Comparison of ENCODE assay signal across 29 cellular contexts in the genomic region with DNA sequence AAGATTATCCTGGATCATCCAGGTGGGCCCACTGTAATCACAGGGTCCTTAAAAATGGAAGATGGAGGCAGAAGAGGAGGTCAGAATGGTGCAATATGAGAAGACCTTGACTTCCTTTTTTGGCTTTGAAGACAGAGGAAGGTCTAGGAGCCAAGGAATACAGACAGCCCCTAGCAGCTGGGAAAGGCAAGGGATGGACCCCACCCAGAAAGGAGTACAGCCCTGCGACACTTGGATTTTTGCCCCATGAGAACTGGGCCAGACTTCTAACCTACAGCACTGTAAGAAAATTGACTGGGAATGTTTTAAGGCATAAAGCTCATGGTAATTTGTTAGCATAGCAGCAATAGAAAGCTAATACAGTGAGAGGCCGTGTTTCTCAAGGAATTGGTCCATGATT.
"Had no signal": no experiment of that assay in that cellular context is flagged by ENCODE, and none has a peak within 500 bp of the region (broad histone marks: within the 10 kb centered on the region; RNA-seq: fewer than 3 reads in every experiment).

No MANE protein-coding gene starts in this region.

- H3K9ac ChIP-seq: SK-N-SH had no signal

- H3K27me3 Mint-ChIP-seq: activated B cell treated with CpG ODN at 0.5 μM for 24 hours; activated CD4-positive, alpha-beta memory T cell treated with anti-CD3 and anti-CD28 coated beads, Interleukin-2, amount 10 ng/mL, durations not matched to agents 7 days and 5 days; activated naive CD8-positive, alpha-beta T cell treated with anti-CD3 and anti-CD28 coated beads for 36 hours; activated T-cell treated with anti-CD3 and anti-CD28 coated beads, Interleukin-2, amount 50 U/mL, for 24 hours had no signal

- H3K9me3 ChIP-seq: MG63, SJSA1, SK-N-SH had no signal

- H3K27me3 ChIP-seq: MG63, SJSA1 had no signal

- H3K4me3 ChIP-seq: MG63, SJSA1 had no signal

- H3K9me3 Mint-ChIP-seq: activated CD4-positive, alpha-beta memory T cell treated with anti-CD3 and anti-CD28 coated beads, Interleukin-2, amount 10 ng/mL, durations not matched to agents 7 days and 5 days; activated naive CD8-positive, alpha-beta T cell treated with anti-CD3 and anti-CD28 coated beads for 36 hours; activated T-cell treated with anti-CD3 and anti-CD28 coated beads, Interleukin-2, amount 50 U/mL, for 24 hours; activated T-helper 1 cell treated with anti-CD3 and anti-CD28 coated beads, Interleukin-12 subunit alpha, Interleukin-12 subunit beta, Interleukin-2, Interleukin-4 antibody, amounts not matched to agents 30 ng/mL and 10 ng/mL and 1 ng/mL, durations not matched to agents 14 hours and 24 hours and 36 hours; T-helper 1 cell treated with Interleukin-12 subunit alpha and Interleukin-12 subunit beta and Interleukin-4 antibody, amounts not matched to agents 30 μg/mL and 1 μg/mL, for 36 hours; T-helper 2 cell treated with Interferon-gamma antibody and Interleukin-4, amounts not matched to agents 5 μg/mL and 100 μg/mL, for 36 hours had no signal

- DNase-seq: activated B cell treated with CpG ODN at 0.5 μM for 24 hours; activated CD4-positive, alpha-beta memory T cell treated with anti-CD3 and anti-CD28 coated beads, Interleukin-2, amount 10 ng/mL, durations not matched to agents 7 days and 5 days; activated CD4-positive, alpha-beta T cell treated with anti-CD3 and anti-CD28 coated beads for 4 hours; activated CD4-positive, alpha-beta T cell treated with anti-CD3 and anti-CD28 coated beads, Interleukin-2, amount 50 U/mL, for 1 hour; activated CD4-positive, CD25-positive, alpha-beta regulatory T cell treated with anti-CD3 and anti-CD28 coated beads, Interleukin-2, amount 50 U/mL, for 72 hours; activated gamma-delta T cell treated with Interleukin-2 at 50 U/mL for 16 hours; activated naive CD4-positive, alpha-beta T cell treated with anti-CD3 and anti-CD28 coated beads, Interleukin-2, amount 50 U/mL, for 16 hours; activated naive CD8-positive, alpha-beta T cell treated with anti-CD3 and anti-CD28 coated beads for 36 hours; activated T-cell treated with anti-CD3 and anti-CD28 coated beads, Interleukin-2, amount 50 U/mL, for 24 hours; amniotic stem cell; aorta; Kasumi-1; KG1; MG63; NCI-H1048; NCI-H1105 treated with DMSO at 0.1 percent for 48 hours; NCI-H1436; NCI-H1694; NCI-H1930; NCI-H2081 treated with DMSO at 0.1 percent for 48 hours; NCI-H226; NCI-H446 treated with DMSO at 0.1 percent for 48 hours; SHP77 treated with DMSO at 0.1 percent for 48 hours; SK-N-SH had no signal

- H3K4me1 Mint-ChIP-seq: activated B cell treated with CpG ODN at 0.5 μM for 24 hours had no signal

- ATAC-seq: Panc1 had no signal

- H3K4me2 ChIP-seq: SK-N-SH had no signal

- H3K27ac ChIP-seq: SJSA1 had no signal

- H3K4me1 ChIP-seq: SJSA1 had no signal

- H3K27ac Mint-ChIP-seq: activated B cell treated with CpG ODN at 0.5 μM for 24 hours; activated CD4-positive, alpha-beta memory T cell treated with anti-CD3 and anti-CD28 coated beads, Interleukin-2, amount 10 ng/mL, durations not matched to agents 7 days and 5 days; activated naive CD8-positive, alpha-beta T cell treated with anti-CD3 and anti-CD28 coated beads for 36 hours; activated T-cell treated with anti-CD3 and anti-CD28 coated beads, Interleukin-2, amount 50 U/mL, for 24 hours; activated T-helper 1 cell treated with anti-CD3 and anti-CD28 coated beads, Interleukin-12 subunit alpha, Interleukin-12 subunit beta, Interleukin-2, Interleukin-4 antibody, amounts not matched to agents 30 ng/mL and 10 ng/mL and 1 ng/mL, durations not matched to agents 14 hours and 24 hours and 36 hours; T-helper 1 cell treated with Interleukin-12 subunit alpha and Interleukin-12 subunit beta and Interleukin-4 antibody, amounts not matched to agents 30 μg/mL and 1 μg/mL, for 36 hours; T-helper 2 cell treated with Interferon-gamma antibody and Interleukin-4, amounts not matched to agents 5 μg/mL and 100 μg/mL, for 36 hours had no signal

- H3K4me3 Mint-ChIP-seq: activated B cell treated with CpG ODN at 0.5 μM for 24 hours; activated CD4-positive, alpha-beta memory T cell treated with anti-CD3 and anti-CD28 coated beads, Interleukin-2, amount 10 ng/mL, durations not matched to agents 7 days and 5 days; activated naive CD8-positive, alpha-beta T cell treated with anti-CD3 and anti-CD28 coated beads for 36 hours; activated T-cell treated with anti-CD3 and anti-CD28 coated beads, Interleukin-2, amount 50 U/mL, for 24 hours; activated T-helper 1 cell treated with anti-CD3 and anti-CD28 coated beads, Interleukin-12 subunit alpha, Interleukin-12 subunit beta, Interleukin-2, Interleukin-4 antibody, amounts not matched to agents 30 ng/mL and 10 ng/mL and 1 ng/mL, durations not matched to agents 14 hours and 24 hours and 36 hours; T-helper 1 cell treated with Interleukin-12 subunit alpha and Interleukin-12 subunit beta and Interleukin-4 antibody, amounts not matched to agents 30 μg/mL and 1 μg/mL, for 36 hours; T-helper 2 cell treated with Interferon-gamma antibody and Interleukin-4, amounts not matched to agents 5 μg/mL and 100 μg/mL, for 36 hours had no signal
